In the genomic region with DNA sequence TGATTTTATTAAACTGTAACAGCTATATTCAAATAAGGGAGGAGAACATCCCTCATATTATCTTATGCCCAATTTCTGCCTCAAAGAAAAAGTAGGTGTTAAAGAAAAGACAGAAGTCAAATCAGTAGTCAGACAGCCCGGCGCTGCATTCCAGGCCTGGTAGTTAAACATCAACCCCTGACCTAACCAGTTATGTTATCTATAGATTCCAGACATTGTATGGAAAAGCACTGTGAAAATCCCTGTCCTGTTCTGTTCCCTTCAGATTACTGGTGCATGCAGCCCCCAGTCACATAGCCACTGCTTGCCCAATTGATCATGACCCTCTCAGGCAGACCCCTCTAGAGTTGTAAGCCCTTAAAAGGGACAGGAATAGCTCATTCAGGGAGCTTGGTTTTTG, we compare ENCODE assay signal across 21 cellular contexts.
DNase-seq lines count a peak whose midpoint lies in the region; ATAC-seq and TF ChIP-seq lines count a peak whose summit lies in the region.
"Had no signal": no experiment of that assay in that cellular context is flagged by ENCODE, and none has a peak within 500 bp of the region (broad histone marks: within the 10 kb centered on the region; RNA-seq: fewer than 3 reads in every experiment).

No MANE protein-coding gene starts in this region.

- H3K9me3 ChIP-seq in Caco-2 (peaks cover 29% of the 10 kb centered on the region), hepatocyte (ENCODE audit: low read depth) (peaks cover 4% of the 10 kb centered on the region), sigmoid colon (peaks cover 0 to 5% (median 0%) of the 10 kb centered on the region in 4 donors)
- H3K9me3 ChIP-seq: MG63 had no signal

- 24% methylated on average over 2 of the region's 2 CpGs for WGBS in hepatocyte (ENCODE audit: low lambda C conversion rate, missing lambda C conversion rate)
- WGBS in sigmoid colon, 2 donors: 25 to 77% methylated on average over 2 of the region's 2 CpGs

- ATAC-seq in GM19395 (IDR thresholded peaks at IDR 0.05; ENCODE audit: unreplicated experiment): no peak
- ATAC-seq: Right ventricle myocardium inferior had no signal

- no peak overlapping the region for H2AFZ ChIP-seq in hepatocyte
- H2AFZ ChIP-seq: PC-9 had no signal

- no peaks in the 10 kb centered on the region for H3K9me2 ChIP-seq in hepatocyte (replicated peaks; ENCODE audit: insufficient read depth)

- H3K9me3 Mint-ChIP-seq in Caco-2 (ENCODE audit: unreplicated experiment): peaks cover 24% of the 10 kb centered on the region

- no peak overlapping the region for H3K4me3 Mint-ChIP-seq in Caco-2 (ENCODE audit: unreplicated experiment)

- CTCF ChIA-PET in Caco-2 (lab: Charles Lee): no interaction called here

- TF ChIP-seq CTCF in Caco-2 (IDR thresholded peaks at IDR 0.05; ENCODE audit: insufficient read depth in 1 of 2, low read depth in 1 of 2, low read length in 1 of 2, severe bottlenecking in 1 of 2, unreplicated experiment in 1 of 2) (no peak), hepatocyte (IDR thresholded peaks at IDR 0.05; ENCODE audit: poor library complexity) (no peak), sigmoid colon (IDR thresholded peaks at IDR 0.05) (no peak)

- H4K20me1 ChIP-seq in hepatocyte (ENCODE audit: insufficient read depth, poor library complexity, severe bottlenecking): no peaks in the 10 kb centered on the region

- DNase-seq in Caco-2: peak; percentile 53 to 59
- peak; percentile 15 for DNase-seq in OCI-M1 (lab: John Stamatoyannopoulos, UW)
- no peak for DNase-seq in hepatocyte (ENCODE audit: low spot score)
- DNase-seq in posterior vena cava (ENCODE audit: low spot score): peak; percentile 40
- DNase-seq in sigmoid colon: no peak
- no peak for DNase-seq in DMS 273 treated with DMSO at 0.1 percent for 48 hours (lab: John Stamatoyannopoulos, UW)
- DNase-seq in DMS79 treated with DMSO at 0.1 percent for 48 hours (lab: John Stamatoyannopoulos, UW): no peak
- DNase-seq: DMS79, GF-D8, KG1, MG63, NCI-H1105 treated with DMSO at 0.1 percent for 48 hours, NCI-H146, NCI-H1930, NCI-H2107, NCI-H524 treated with DMSO at 0.1 percent for 48 hours, NCI-H774, PC-9, SJCRH30 had no signal

- H3K79me2 ChIP-seq in hepatocyte: no peaks in the 10 kb centered on the region

- H3K4me1 ChIP-seq in Caco-2 (peaks cover 30% of the 10 kb centered on the region), hepatocyte (ENCODE audit: insufficient read depth) (peaks cover 8% of the 10 kb centered on the region), sigmoid colon (no peaks in the 10 kb centered on the region)
- H3K4me1 ChIP-seq: SJCRH30 had no signal

- H3K4me2 ChIP-seq in hepatocyte: no peak overlapping the region
- H3K4me2 ChIP-seq: PC-9 had no signal

- H3K36me3 ChIP-seq in Caco-2 (ENCODE audit: control insufficient read depth, insufficient read depth, low read length) (no peaks in the 10 kb centered on the region), hepatocyte (replicated peaks; ENCODE audit: insufficient read depth, low read depth) (no peaks in the 10 kb centered on the region), sigmoid colon (no peaks in the 10 kb centered on the region)
- H3K36me3 ChIP-seq: MG63, SJCRH30 had no signal

- H3K27ac Mint-ChIP-seq in Caco-2 (ENCODE audit: unreplicated experiment): peak overlapping the region; percentile 81

- TF ChIP-seq EP300 in sigmoid colon (IDR thresholded peaks at IDR 0.05): no peak

- H3K27ac ChIP-seq in hepatocyte (peak overlapping the region; percentile 63), sigmoid colon (no peak overlapping the region)
- H3K27ac ChIP-seq: PC-9, SJCRH30 had no signal

- H3K27me3 ChIP-seq in Caco-2 (replicated peaks; ENCODE audit: control insufficient read depth, insufficient read depth, low read length) (no peaks in the 10 kb centered on the region), hepatocyte (no peaks in the 10 kb centered on the region), sigmoid colon (no peaks in the 10 kb centered on the region)
- H3K27me3 ChIP-seq: MG63, SJCRH30 had no signal

- POLR2A ChIA-PET in Caco-2 (lab: Charles Lee): no interaction called here

- no peaks in the 10 kb centered on the region for H3K4me1 Mint-ChIP-seq in Caco-2 (ENCODE audit: low read depth, unreplicated experiment)

- intact Hi-C loops in Caco-2 (cut with micrococcal nuclease; ENCODE audit: unreplicated experiment) (loop anchor here (5.0 kb wide), 1 partner anchor 171 kb away; no protein-coding TSS in a partner anchor), posterior vena cava (cut with DNase I) (no loop called here), sigmoid colon (cut with DNase I) (no loop called here)

- no TSS peak for BruUV-seq in Caco-2 (replicated peaks; lab: Mats Ljungman, UMichigan)

- TF ChIP-seq POLR2A in sigmoid colon (IDR thresholded peaks at IDR 0.05): no peak

- no peaks in the 10 kb centered on the region for H3K36me3 Mint-ChIP-seq in Caco-2 (ENCODE audit: insufficient read depth, unreplicated experiment)

- H3K27me3 Mint-ChIP-seq in Caco-2 (ENCODE audit: insufficient read depth, unreplicated experiment): no peaks in the 10 kb centered on the region

- H3K4me3 ChIP-seq in Caco-2 (ENCODE audit: low read depth, low read length): no peak overlapping the region
- H3K4me3 ChIP-seq in hepatocyte: no peak overlapping the region
- H3K4me3 ChIP-seq in sigmoid colon: no peak overlapping the region
- H3K4me3 ChIP-seq: MG63, PC-9, SJCRH30 had no signal

Comparison
In these comparisons a context has a peak if more than half of its experiments do, and no peak if none do; other contexts are left out.
1. DNase-seq: peak in Caco-2 (2 of 2), OCI-M1 (single experiment) and posterior vena cava (single experiment); none in hepatocyte (single experiment), sigmoid colon (single experiment), DMS 273 treated with DMSO at 0.1 percent for 48 hours (single experiment) and DMS79 treated with DMSO at 0.1 percent for 48 hours (single experiment).